13 cellular contexts compared by ENCODE assay signal in the genomic region with DNA sequence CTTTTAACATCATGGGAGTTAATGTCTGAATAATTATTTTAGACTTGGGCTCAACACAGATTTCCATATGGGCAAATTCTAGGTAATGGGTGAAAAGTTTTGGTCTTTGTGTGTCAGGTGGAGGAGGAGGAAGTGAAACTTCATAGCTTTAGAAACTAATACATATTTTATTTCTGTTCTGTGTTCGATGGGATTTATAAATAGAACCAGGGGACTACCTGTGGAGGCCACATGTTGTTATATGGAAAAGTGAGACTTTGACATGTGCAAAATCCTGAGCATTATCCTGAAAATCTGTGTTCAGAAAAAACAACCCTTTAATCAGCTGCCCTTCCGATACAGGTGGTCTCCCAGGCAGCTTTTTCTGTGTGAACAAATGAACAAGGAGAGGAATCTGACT.
DNase-seq lines count a peak whose midpoint lies in the region; ATAC-seq and TF ChIP-seq lines count a peak whose summit lies in the region.
"Had no signal": no experiment of that assay in that cellular context is flagged by ENCODE, and none has a peak within 500 bp of the region (broad histone marks: within the 10 kb centered on the region; RNA-seq: fewer than 3 reads in every experiment).

No MANE protein-coding gene starts in this region.

- H3K27me3 Mint-ChIP-seq in activated naive CD8-positive, alpha-beta T cell treated with anti-CD3 and anti-CD28 coated beads, Interleukin-2, amount 50 U/mL, for 24 hours, result no peaks in the 10 kb centered on the region
- peaks cover 7% of the 10 kb centered on the region for H3K27me3 Mint-ChIP-seq in activated naive CD8-positive, alpha-beta T cell treated with anti-CD3 and anti-CD28 coated beads for 36 hours
- H3K27me3 Mint-ChIP-seq in HFFc6 (ENCODE audit: insufficient read depth), result no peaks in the 10 kb centered on the region; the same call in 1 of the 2 replicates

- H3K9me3 Mint-ChIP-seq in activated naive CD8-positive, alpha-beta T cell treated with anti-CD3 and anti-CD28 coated beads, Interleukin-2, amount 50 U/mL, for 24 hours, result no peaks in the 10 kb centered on the region
- H3K9me3 Mint-ChIP-seq in activated naive CD8-positive, alpha-beta T cell treated with anti-CD3 and anti-CD28 coated beads for 36 hours, result peaks cover under 1% of the 10 kb centered on the region
- peaks cover 51% of the 10 kb centered on the region for H3K9me3 Mint-ChIP-seq in HFFc6

- no peak for TF ChIP-seq CTCF in HFFc6 (IDR thresholded peaks at IDR 0.05)

- no peak for DNase-seq in activated naive CD8-positive, alpha-beta T cell treated with anti-CD3 and anti-CD28 coated beads, Interleukin-2, amount 50 U/mL, for 24 hours
- DNase-seq in activated naive CD8-positive, alpha-beta T cell treated with anti-CD3 and anti-CD28 coated beads for 36 hours, result no peak
- no peak for DNase-seq in NCI-H187 (lab: John Stamatoyannopoulos, UW)
- DNase-seq in NK-92 (lab: John Stamatoyannopoulos, UW; ENCODE audit: unreplicated experiment), result no peak
- no peak for DNase-seq in putamen (ENCODE audit: low spot score)
- no peak for DNase-seq in HFFc6
- DNase-seq: 8988T, dorsolateral prefrontal cortex, mesenchymal stem cell, NCI-H69, T-helper 2 cell had no signal

- H3K36me3 Mint-ChIP-seq in activated naive CD8-positive, alpha-beta T cell treated with anti-CD3 and anti-CD28 coated beads, Interleukin-2, amount 50 U/mL, for 24 hours (ENCODE audit: low read depth), result no peaks in the 10 kb centered on the region
- no peaks in the 10 kb centered on the region for H3K36me3 Mint-ChIP-seq in activated naive CD8-positive, alpha-beta T cell treated with anti-CD3 and anti-CD28 coated beads for 36 hours
- no peaks in the 10 kb centered on the region for H3K36me3 Mint-ChIP-seq in HFFc6 (ENCODE audit: low read depth)

- H3K4me3 Mint-ChIP-seq in activated naive CD8-positive, alpha-beta T cell treated with anti-CD3 and anti-CD28 coated beads, Interleukin-2, amount 50 U/mL, for 24 hours, result no peak overlapping the region
- H3K4me3 Mint-ChIP-seq in activated naive CD8-positive, alpha-beta T cell treated with anti-CD3 and anti-CD28 coated beads for 36 hours, result no peak overlapping the region
- H3K4me3 Mint-ChIP-seq in HFFc6, result no peak overlapping the region

- ATAC-seq in activated naive CD8-positive, alpha-beta T cell treated with anti-CD3 and anti-CD28 coated beads, Interleukin-2, amount 50 U/mL, for 24 hours, result no peak
- ATAC-seq in HG02588 (IDR thresholded peaks at IDR 0.05; ENCODE audit: unreplicated experiment), result peak; percentile 96
- ATAC-seq in HG03354 (IDR thresholded peaks at IDR 0.05; ENCODE audit: poor library complexity, severe bottlenecking, unreplicated experiment), result peak; percentile 98

- no peaks in the 10 kb centered on the region for H3K4me1 Mint-ChIP-seq in activated naive CD8-positive, alpha-beta T cell treated with anti-CD3 and anti-CD28 coated beads, Interleukin-2, amount 50 U/mL, for 24 hours
- no peaks in the 10 kb centered on the region for H3K4me1 Mint-ChIP-seq in activated naive CD8-positive, alpha-beta T cell treated with anti-CD3 and anti-CD28 coated beads for 36 hours
- no peaks in the 10 kb centered on the region for H3K4me1 Mint-ChIP-seq in HFFc6 (ENCODE audit: low read depth)

- peak overlapping the region; percentile 17 for H3K27ac Mint-ChIP-seq in activated naive CD8-positive, alpha-beta T cell treated with anti-CD3 and anti-CD28 coated beads, Interleukin-2, amount 50 U/mL, for 24 hours
- H3K27ac Mint-ChIP-seq in activated naive CD8-positive, alpha-beta T cell treated with anti-CD3 and anti-CD28 coated beads for 36 hours, result no peak overlapping the region
- H3K27ac Mint-ChIP-seq in HFFc6, result no peak overlapping the region
